Comparison of ENCODE assay signal across 11 cellular contexts in genomic region chr10:97331304-97331703, GRCh38. TPM values are rescaled to one million over a fixed set of nuclear protein-coding genes. Genes with fewer than 3 reads are reported as not detected.
A peak's percentile ranks its signal among the peaks of the same experiment; 100 is the strongest.
DNase-seq lines count a peak whose midpoint lies in the region; ATAC-seq and TF ChIP-seq lines count a peak whose summit lies in the region.
"Had no signal": no experiment of that assay in that cellular context is flagged by ENCODE, and none has a peak within 500 bp of the region (broad histone marks: within the 10 kb centered on the region; RNA-seq: fewer than 3 reads in every experiment).

No MANE protein-coding gene starts in this region.

- H3K9me3 ChIP-seq in suprapubic skin (no peaks in the 10 kb centered on the region), gastroesophageal sphincter (no peaks in the 10 kb centered on the region)

- H3K4me3 ChIP-seq in suprapubic skin = peak overlapping the region; percentile 90
- H3K4me3 ChIP-seq in gastroesophageal sphincter = peak overlapping the region in 1 of 2 donors; percentile 89
- H3K4me3 ChIP-seq: SK-N-MC had no signal

- TF ChIP-seq CTCF in suprapubic skin (IDR thresholded peaks at IDR 0.05) = no peak
- no peak for TF ChIP-seq CTCF in gastroesophageal sphincter (IDR thresholded peaks at IDR 0.05)

- CTCF ChIA-PET in activated naive CD4-positive, alpha-beta T cell treated with anti-CD3 and anti-CD28 coated beads, Interleukin-2, amount 10 ng/mL, durations not matched to agents 7 days and 5 days (lab: Charles Lee) = interaction anchor here (0.9 to 3.3 kb wide), 3 partner anchors 12 to 53 kb away, joined by 3 to 18 read pairs (median 13); partner anchors contain the start of gene FRAT1

- H3K4me1 Mint-ChIP-seq in activated naive CD4-positive, alpha-beta T cell treated with anti-CD3 and anti-CD28 coated beads, Interleukin-2, amount 10 ng/mL, durations not matched to agents 7 days and 5 days = peaks cover 66% of the 10 kb centered on the region
- peaks cover 51% of the 10 kb centered on the region for H3K4me1 Mint-ChIP-seq in activated T-helper 2 cell treated with anti-CD3 and anti-CD28 coated beads, Interferon-gamma antibody, Interleukin-2, Interleukin-4, amounts not matched to agents 10 μg/mL and 5 μg/mL and 100 μg/mL, durations not matched to agents 14 hours and 24 hours and 36 hours (ENCODE audit: low read depth)
- H3K4me1 Mint-ChIP-seq in memory B cell = peaks cover 35% of the 10 kb centered on the region

- TF ChIP-seq EP300 in suprapubic skin (IDR thresholded peaks at IDR 0.05) = no peak
- no peak for TF ChIP-seq EP300 in gastroesophageal sphincter (IDR thresholded peaks at IDR 0.05)

- H3K27me3 ChIP-seq in suprapubic skin (no peaks in the 10 kb centered on the region), gastroesophageal sphincter (no peaks in the 10 kb centered on the region)

- H3K36me3 Mint-ChIP-seq in activated naive CD4-positive, alpha-beta T cell treated with anti-CD3 and anti-CD28 coated beads, Interleukin-2, amount 10 ng/mL, durations not matched to agents 7 days and 5 days = peaks cover 25% of the 10 kb centered on the region
- H3K36me3 Mint-ChIP-seq in activated T-helper 2 cell treated with anti-CD3 and anti-CD28 coated beads, Interferon-gamma antibody, Interleukin-2, Interleukin-4, amounts not matched to agents 10 μg/mL and 5 μg/mL and 100 μg/mL, durations not matched to agents 14 hours and 24 hours and 36 hours (ENCODE audit: low read depth) = peaks cover 30% of the 10 kb centered on the region
- peaks cover 11% of the 10 kb centered on the region for H3K36me3 Mint-ChIP-seq in memory B cell

- H3K4me3 Mint-ChIP-seq in activated naive CD4-positive, alpha-beta T cell treated with anti-CD3 and anti-CD28 coated beads, Interleukin-2, amount 10 ng/mL, durations not matched to agents 7 days and 5 days = peak overlapping the region; percentile 6
- H3K4me3 Mint-ChIP-seq in activated T-helper 2 cell treated with anti-CD3 and anti-CD28 coated beads, Interferon-gamma antibody, Interleukin-2, Interleukin-4, amounts not matched to agents 10 μg/mL and 5 μg/mL and 100 μg/mL, durations not matched to agents 14 hours and 24 hours and 36 hours (ENCODE audit: low read depth) = peak overlapping the region; percentile 58
- peak overlapping the region; percentile 33 for H3K4me3 Mint-ChIP-seq in memory B cell

- no peaks in the 10 kb centered on the region for H3K9me3 Mint-ChIP-seq in activated naive CD4-positive, alpha-beta T cell treated with anti-CD3 and anti-CD28 coated beads, Interleukin-2, amount 10 ng/mL, durations not matched to agents 7 days and 5 days
- H3K9me3 Mint-ChIP-seq in activated T-helper 2 cell treated with anti-CD3 and anti-CD28 coated beads, Interferon-gamma antibody, Interleukin-2, Interleukin-4, amounts not matched to agents 10 μg/mL and 5 μg/mL and 100 μg/mL, durations not matched to agents 14 hours and 24 hours and 36 hours = no peaks in the 10 kb centered on the region
- H3K9me3 Mint-ChIP-seq in memory B cell = no peaks in the 10 kb centered on the region

- H3K27me3 Mint-ChIP-seq in activated naive CD4-positive, alpha-beta T cell treated with anti-CD3 and anti-CD28 coated beads, Interleukin-2, amount 10 ng/mL, durations not matched to agents 7 days and 5 days = peaks cover 9% of the 10 kb centered on the region
- peaks cover 5% of the 10 kb centered on the region for H3K27me3 Mint-ChIP-seq in activated T-helper 2 cell treated with anti-CD3 and anti-CD28 coated beads, Interferon-gamma antibody, Interleukin-2, Interleukin-4, amounts not matched to agents 10 μg/mL and 5 μg/mL and 100 μg/mL, durations not matched to agents 14 hours and 24 hours and 36 hours (ENCODE audit: low read depth)
- no peaks in the 10 kb centered on the region for H3K27me3 Mint-ChIP-seq in memory B cell

- DNase-seq in activated naive CD4-positive, alpha-beta T cell treated with anti-CD3 and anti-CD28 coated beads, Interleukin-2, amount 10 ng/mL, durations not matched to agents 7 days and 5 days = no peak
- no peak for DNase-seq in activated naive CD4-positive, alpha-beta T cell (lab: John Stamatoyannopoulos, UW)
- DNase-seq in activated T-helper 2 cell treated with anti-CD3 and anti-CD28 coated beads, Interferon-gamma antibody, Interleukin-2, Interleukin-4, amounts not matched to agents 10 μg/mL and 5 μg/mL and 100 μg/mL, durations not matched to agents 14 hours and 24 hours and 36 hours (ENCODE audit: low spot score) = no peak
- DNase-seq in memory B cell (ENCODE audit: low spot score in 2 of 2) (no peak), suprapubic skin (ENCODE audit: low spot score in 2 of 2) (no peak), NAMALWA (ENCODE audit: low spot score) (no peak)
- DNase-seq: activated CD8-positive, alpha-beta memory T cell treated with anti-CD3 and anti-CD28 coated beads, Interleukin-2, amount 10 ng/mL, durations not matched to agents 7 days and 5 days; cerebellar nuclear complex had no signal

- TF ChIP-seq POLR2A in suprapubic skin (IDR thresholded peaks at IDR 0.05) (no peak), gastroesophageal sphincter (IDR thresholded peaks at IDR 0.05) (no peak)

- intact Hi-C loops in activated T-helper 2 cell treated with anti-CD3 and anti-CD28 coated beads, Interferon-gamma antibody, Interleukin-2, Interleukin-4, amounts not matched to agents 10 μg/mL and 5 μg/mL and 100 μg/mL, durations not matched to agents 14 hours and 24 hours and 36 hours (cut with micrococcal nuclease) = loop anchor here (5.0 kb wide), 1 partner anchor 166 kb away; the partner anchor contains the start of genes MMS19 and UBTD1

- H3K36me3 ChIP-seq in suprapubic skin (peaks cover 19% of the 10 kb centered on the region), gastroesophageal sphincter (peaks cover 0 to 22% of the 10 kb centered on the region in 2 donors)

- no peak for ATAC-seq in memory B cell (ENCODE audit: low read depth)
- ATAC-seq in gastroesophageal sphincter = no peak
- no peak for ATAC-seq in HG02885 (IDR thresholded peaks at IDR 0.05; ENCODE audit: poor library complexity, unreplicated experiment)
- ATAC-seq: activated CD8-positive, alpha-beta memory T cell treated with anti-CD3 and anti-CD28 coated beads, Interleukin-2, amount 10 ng/mL, durations not matched to agents 7 days and 5 days had no signal

- 74% methylated on average over 5 of the region's 5 CpGs for WGBS in suprapubic skin
- WGBS in gastroesophageal sphincter (ENCODE audit: low coverage in 1 of 2), 2 donors = 79% methylated on average over 3 of the region's 5 CpGs; no CpG with 5 or more reads in 1 of the 2 donors

- H3K27ac Mint-ChIP-seq in activated naive CD4-positive, alpha-beta T cell treated with anti-CD3 and anti-CD28 coated beads, Interleukin-2, amount 10 ng/mL, durations not matched to agents 7 days and 5 days = no peak overlapping the region
- no peak overlapping the region for H3K27ac Mint-ChIP-seq in activated T-helper 2 cell treated with anti-CD3 and anti-CD28 coated beads, Interferon-gamma antibody, Interleukin-2, Interleukin-4, amounts not matched to agents 10 μg/mL and 5 μg/mL and 100 μg/mL, durations not matched to agents 14 hours and 24 hours and 36 hours
- peak overlapping the region; percentile 7 for H3K27ac Mint-ChIP-seq in memory B cell
- H3K27ac Mint-ChIP-seq: activated CD8-positive, alpha-beta memory T cell treated with anti-CD3 and anti-CD28 coated beads, Interleukin-2, amount 10 ng/mL, durations not matched to agents 7 days and 5 days had no signal

- H3K4me1 ChIP-seq in suprapubic skin (peaks cover 48% of the 10 kb centered on the region), gastroesophageal sphincter (peaks cover 0 to 62% (median 24%) of the 10 kb centered on the region in 3 donors)

- H3K27ac ChIP-seq in suprapubic skin = no peak overlapping the region
- peak overlapping the region in 2 of 4 donors; percentile 95 to 97 for H3K27ac ChIP-seq in gastroesophageal sphincter
- H3K27ac ChIP-seq: SK-N-MC had no signal

RNA-seq across cellular contexts. Expression of gene FRAT2, which starts 3.2 kb away (rescaled TPM):
- 10.4 and 10.6 TPM in 2 replicates for total RNA-seq in activated T-helper 2 cell treated with anti-CD3 and anti-CD28 coated beads, Interferon-gamma antibody, Interleukin-2, Interleukin-4, amounts not matched to agents 10 μg/mL and 5 μg/mL and 100 μg/mL, durations not matched to agents 14 hours and 24 hours and 36 hours
- total RNA-seq in suprapubic skin (10 to 100 TPM; 30.9 to 58.0 (median 38.4) TPM), gastroesophageal sphincter (10 to 100 TPM; 10.8 to 20.9 (median 12.5) TPM)

RNA-seq across cellular contexts. Expression of gene FRAT1, which starts 12.2 kb away (rescaled TPM):
- 2.9 and 3.4 TPM in 2 replicates for total RNA-seq in activated T-helper 2 cell treated with anti-CD3 and anti-CD28 coated beads, Interferon-gamma antibody, Interleukin-2, Interleukin-4, amounts not matched to agents 10 μg/mL and 5 μg/mL and 100 μg/mL, durations not matched to agents 14 hours and 24 hours and 36 hours
- 1 to 10 TPM; 5.2 to 8.4 (median 7.2) TPM for total RNA-seq in suprapubic skin
- total RNA-seq in gastroesophageal sphincter = 1 to 10 TPM; 5.1 to 8.0 (median 5.5) TPM

RNA-seq across cellular contexts. Expression of gene ARHGAP19, which starts 38.9 kb away (rescaled TPM):
- 25.3 and 29.9 TPM in 2 replicates for total RNA-seq in activated T-helper 2 cell treated with anti-CD3 and anti-CD28 coated beads, Interferon-gamma antibody, Interleukin-2, Interleukin-4, amounts not matched to agents 10 μg/mL and 5 μg/mL and 100 μg/mL, durations not matched to agents 14 hours and 24 hours and 36 hours
- total RNA-seq in suprapubic skin (10 to 100 TPM in 3 of 4 donors, 1 to 10 TPM in 1; 8.0 to 12.8 (median 11.2) TPM), gastroesophageal sphincter (1 to 10 TPM; 3.2 to 6.7 (median 5.0) TPM)

Comparison
In these comparisons a context has a peak if more than half of its experiments do, and no peak if none do; other contexts are left out.
1. H3K4me3 Mint-ChIP-seq: peak in every context shown above with its lines; median percentile 58 in activated T-helper 2 cell treated with anti-CD3 and anti-CD28 coated beads, Interferon-gamma antibody, Interleukin-2, Interleukin-4, amounts not matched to agents 10 μg/mL and 5 μg/mL and 100 μg/mL, durations not matched to agents 14 hours and 24 hours and 36 hours; 33 in memory B cell; 6 in activated naive CD4-positive, alpha-beta T cell treated with anti-CD3 and anti-CD28 coated beads, Interleukin-2, amount 10 ng/mL, durations not matched to agents 7 days and 5 days.